ENCODE assay signal across 8 cellular contexts in the genomic region with DNA sequence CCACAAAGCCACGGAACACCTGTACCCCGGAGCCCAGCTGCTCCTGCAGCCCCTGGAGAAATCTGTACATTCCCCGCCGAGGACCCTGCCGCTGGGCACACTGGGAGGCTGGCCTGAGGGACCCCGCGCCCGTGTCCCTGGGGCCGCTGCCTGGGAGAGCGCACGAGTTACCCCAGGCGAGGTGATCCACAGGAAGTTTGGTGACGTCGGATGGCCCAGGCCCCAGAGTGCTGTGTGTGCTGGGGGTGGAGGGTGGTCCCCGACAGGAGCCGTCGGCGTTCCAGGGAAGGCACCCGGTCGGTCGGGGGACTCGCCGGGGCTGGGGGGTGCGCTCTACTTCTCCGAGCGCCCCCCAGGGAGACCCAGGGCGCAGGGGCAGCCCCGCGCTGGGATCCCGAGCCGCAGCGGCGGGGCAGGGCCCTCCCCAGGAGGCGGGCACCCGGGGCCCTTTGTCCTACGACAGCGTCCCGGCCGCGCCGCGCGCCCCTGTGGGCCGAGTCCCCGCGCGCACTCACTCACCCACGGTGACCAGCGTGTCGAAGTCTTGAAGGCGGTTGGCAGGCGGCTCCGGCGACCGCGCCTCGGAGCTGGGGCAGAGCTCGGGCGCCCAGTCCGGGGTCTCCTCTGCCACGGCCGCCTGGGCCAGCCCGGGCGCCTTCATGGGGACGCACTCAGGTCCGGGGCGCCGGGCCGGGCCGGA.
DNase-seq lines count a peak whose midpoint lies in the region; ATAC-seq and TF ChIP-seq lines count a peak whose summit lies in the region.
"Not testable (repeated sequence)": the region's sequence is repeated elsewhere in the genome, so short reads cannot be mapped to it uniquely, and the experiment has no call there.

No MANE protein-coding gene starts in this region.

- H3K27me3 ChIP-seq in HUES48 (ENCODE audit: control insufficient read depth, insufficient read depth, low read length); cardiac muscle cell; trophoblast cell (ENCODE audit: insufficient read depth, low read length): not testable (repeated sequence)

- H4K91ac ChIP-seq in trophoblast cell (ENCODE audit: low read depth, low read length): not testable (repeated sequence)

- H3K4me1 ChIP-seq in HUES48 (ENCODE audit: control insufficient read depth, insufficient read depth, low read length); cardiac muscle cell (ENCODE audit: low read depth); trophoblast cell (ENCODE audit: control insufficient read depth in 1 of 2, insufficient read depth in 2 of 2, low read length in 2 of 2): not testable (repeated sequence)

- not testable (repeated sequence) for DNase-seq in AG09309 (ENCODE audit: low read depth); cardiac muscle cell (ENCODE audit: low read depth in 1 of 2, low spot score in 1 of 2); trophoblast cell
- peak; percentile 1 for DNase-seq in T-helper 22 cell (ENCODE audit: low read depth)
- peak; percentile 19 for DNase-seq in activated naive CD4-positive, alpha-beta T cell treated with anti-CD3 and anti-CD28 coated beads, Interleukin-2, amount 50 U/mL, for 16 hours

- not testable (repeated sequence) for H3K36me3 ChIP-seq in HUES48 (ENCODE audit: control insufficient read depth, insufficient read depth, low read length); cardiac muscle cell; trophoblast cell (ENCODE audit: control insufficient read depth in 1 of 2, insufficient read depth in 2 of 2, low read length in 2 of 2)

- ATAC-seq in GM19324 (IDR thresholded peaks at IDR 0.05; ENCODE audit: low FRiP score, unreplicated experiment): peak; percentile 65
- peak; percentile 71 for ATAC-seq in HG02840 (IDR thresholded peaks at IDR 0.05; ENCODE audit: low FRiP score, unreplicated experiment)

- not testable (repeated sequence) for H2BK12ac ChIP-seq in trophoblast cell (ENCODE audit: low read length)

- not testable (repeated sequence) for H2BK5ac ChIP-seq in trophoblast cell (ENCODE audit: low read depth, low read length, poor library complexity)

- not testable (repeated sequence) for H4K12ac ChIP-seq in trophoblast cell (ENCODE audit: low read depth, low read length)

- not testable (repeated sequence) for H3K27ac ChIP-seq in HUES48 (ENCODE audit: low read depth, low read length); cardiac muscle cell; trophoblast cell (ENCODE audit: low read depth, low read length)

- not testable (repeated sequence) for H3K14ac ChIP-seq in trophoblast cell (ENCODE audit: low read length)

- not testable (repeated sequence) for H3K23ac ChIP-seq in trophoblast cell (ENCODE audit: low read length)

- not testable (repeated sequence) for H3K79me2 ChIP-seq in trophoblast cell (ENCODE audit: control insufficient read depth, insufficient read depth, low read length, poor library complexity)

- not testable (repeated sequence) for H4K8ac ChIP-seq in trophoblast cell (ENCODE audit: low read depth, low read length)

- H3K9me3 ChIP-seq in HUES48 (ENCODE audit: control insufficient read depth, insufficient read depth, low read length); cardiac muscle cell (ENCODE audit: low read depth); trophoblast cell (ENCODE audit: insufficient read depth, low read depth, low read length): not testable (repeated sequence)

- not testable (repeated sequence) for H2BK120ac ChIP-seq in trophoblast cell (ENCODE audit: insufficient read depth, low read length, poor library complexity)

- H3K4ac ChIP-seq in trophoblast cell (ENCODE audit: low read depth, low read length): not testable (repeated sequence)

- H3K4me2 ChIP-seq in trophoblast cell (ENCODE audit: low read length): not testable (repeated sequence)

- not testable (repeated sequence) for TF ChIP-seq CTCF in AG09309 (IDR thresholded peaks at IDR 0.05; ENCODE audit: control insufficient read depth, insufficient read depth, low read depth, low read length, missing control alignments); cardiac muscle cell (IDR thresholded peaks at IDR 0.05; ENCODE audit: low read depth, low read length)

- H2AFZ ChIP-seq in trophoblast cell (ENCODE audit: insufficient read depth, low read length, poor library complexity): not testable (repeated sequence)

- not testable (repeated sequence) for H2AK5ac ChIP-seq in trophoblast cell (ENCODE audit: low read length)

- H3K79me1 ChIP-seq in trophoblast cell (ENCODE audit: low read length): not testable (repeated sequence)

- H3K18ac ChIP-seq in trophoblast cell (ENCODE audit: low read length): not testable (repeated sequence)

- H3K4me3 ChIP-seq in AG09309 (ENCODE audit: control insufficient read depth, low read depth, low read length): peak overlapping the region; percentile 42
- H3K4me3 ChIP-seq in HUES48 (ENCODE audit: low read depth, low read length): peak overlapping the region; percentile 44; the same call in 1 of the 2 replicates
- peak overlapping the region; percentile 65 for H3K4me3 ChIP-seq in cardiac muscle cell
- H3K4me3 ChIP-seq in trophoblast cell (ENCODE audit: low read depth, low read length): peak overlapping the region; percentile 62

- not testable (repeated sequence) for H3K9ac ChIP-seq in HUES48 (ENCODE audit: low read depth, low read length); trophoblast cell (ENCODE audit: low read length)

- no CpG with 5 or more reads among the region's 70 CpGs for WGBS in trophoblast cell (ENCODE audit: extremely low coverage, insufficient coverage, insufficient read length)
